Comparison of ENCODE assay signal across 8 cellular contexts in the genomic region with DNA sequence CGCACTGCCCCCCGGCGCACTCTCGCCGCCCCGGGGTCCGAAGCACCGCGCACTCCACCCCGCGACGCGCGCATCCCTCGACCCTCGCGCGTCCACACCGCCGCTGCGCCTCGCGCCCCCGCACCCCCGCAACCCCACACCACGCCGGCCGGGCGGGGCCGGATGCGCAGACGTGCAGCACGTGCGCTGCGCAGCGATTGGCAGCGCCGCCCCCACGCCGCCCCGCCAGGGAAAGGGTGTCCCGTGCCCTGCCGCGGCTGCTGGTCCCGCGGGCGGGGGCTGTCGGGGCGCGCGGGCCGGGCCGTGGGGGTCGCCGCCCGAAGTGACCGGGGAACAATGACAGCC. TPM values are rescaled to one million over a fixed set of nuclear protein-coding genes. Genes with fewer than 3 reads are reported as not detected.
DNase-seq lines count a peak whose midpoint lies in the region; ATAC-seq, FAIRE-seq and TF ChIP-seq lines count a peak whose summit lies in the region.

No MANE protein-coding gene starts in this region.

- ATAC-seq in GM18498 (IDR thresholded peaks at IDR 0.05; ENCODE audit: unreplicated experiment) (peak; percentile 52), HG02938 (IDR thresholded peaks at IDR 0.05; ENCODE audit: unreplicated experiment) (no peak)

- no peak for FAIRE-seq in small intestine (lab: Jason Lieb, UNC)

- no peak for TF ChIP-seq CTCF in right atrium auricular region (IDR thresholded peaks at IDR 0.05)

- no peak for DNase-seq in NT2/D1 (ENCODE audit: low read depth, low spot score)
- peak; percentile 56 for DNase-seq in activated gamma-delta T cell treated with anti-CD3 and anti-CD28 coated beads, Interleukin-2, amount 50 U/mL, for 16 hours (ENCODE audit: low read depth)
- no peak for DNase-seq in right atrium auricular region (ENCODE audit: low spot score)
- DNase-seq in small intestine, result peak; percentile 77
- DNase-seq in superior temporal gyrus (ENCODE audit: extremely low spot score), result no peak
- no peak for DNase-seq in ecto neural progenitor cell (ENCODE audit: low spot score)

- no peaks in the 10 kb centered on the region for H3K4me1 ChIP-seq in NT2/D1 (ENCODE audit: insufficient read depth, insufficient read length)
- H3K4me1 ChIP-seq in right atrium auricular region, result peaks cover 0 to 26% of the 10 kb centered on the region in 2 donors
- H3K4me1 ChIP-seq in small intestine (ENCODE audit: control insufficient read depth in 2 of 2, insufficient read depth in 1 of 2, low read depth in 1 of 2, low read length in 1 of 2), result peaks cover 0 to 7% of the 10 kb centered on the region in 2 donors

- H3K27ac ChIP-seq in right atrium auricular region (peak overlapping the region in 1 of 2 donors; percentile 11), small intestine (ENCODE audit: low read depth in 1 of 2, low read length in 1 of 2) (peak overlapping the region; percentile 98)

- H3K27me3 ChIP-seq in NT2/D1 (ENCODE audit: insufficient read depth, insufficient read length) (peaks cover 40% of the 10 kb centered on the region), right atrium auricular region (no peaks in the 10 kb centered on the region), small intestine (ENCODE audit: control insufficient read depth in 2 of 2, insufficient read depth in 2 of 2, low read length in 2 of 2) (no peaks in the 10 kb centered on the region)

- peak overlapping the region; percentile 67 for H3K9ac ChIP-seq in NT2/D1 (ENCODE audit: insufficient read length, low read depth)

- peak overlapping the region; percentile 47 for H3K4me3 ChIP-seq in NT2/D1 (ENCODE audit: insufficient read length, low read depth)
- peak overlapping the region; percentile 46 to 59 for H3K4me3 ChIP-seq in right atrium auricular region
- peak overlapping the region; percentile 56 to 72 for H3K4me3 ChIP-seq in small intestine (ENCODE audit: low read depth in 1 of 2, low read length in 2 of 2)

- H3K9me3 ChIP-seq in NT2/D1 (ENCODE audit: insufficient read depth, low read length), result no peaks in the 10 kb centered on the region
- H3K9me3 ChIP-seq in right atrium auricular region, result no peaks in the 10 kb centered on the region
- no peaks in the 10 kb centered on the region for H3K9me3 ChIP-seq in small intestine (ENCODE audit: control insufficient read depth, low read depth)

- H3K36me3 ChIP-seq in NT2/D1 (ENCODE audit: insufficient read depth, insufficient read length, low read length) (no peaks in the 10 kb centered on the region), right atrium auricular region (no peaks in the 10 kb centered on the region), small intestine (ENCODE audit: control insufficient read depth in 2 of 2, insufficient read depth in 2 of 2, low read length in 2 of 2) (no peaks in the 10 kb centered on the region)

- WGBS in small intestine, 3 donors, result 0 to 1% (median 1%) methylated on average over 47 to 57 of the region's 57 CpGs

RNA-seq across cellular contexts. Expression of gene KDM7A, which starts 53.7 kb away (rescaled TPM):
- total RNA-seq in right atrium auricular region, result 10 to 100 TPM; 12.8 to 15.4 TPM
- 1 to 10 TPM; 6.2 to 9.2 (median 6.5) TPM for polyA plus RNA-seq in small intestine

Comparison
In these comparisons a context has a peak if more than half of its experiments do, and no peak if none do; other contexts are left out.
1. DNase-seq: peak in activated gamma-delta T cell treated with anti-CD3 and anti-CD28 coated beads, Interleukin-2, amount 50 U/mL, for 16 hours (single experiment) and small intestine (single experiment); none in NT2/D1 (single experiment), right atrium auricular region (single experiment), superior temporal gyrus (single experiment) and ecto neural progenitor cell (single experiment).
2. Peak in every context shown above with its lines, with median percentiles within 50 percentile points of each other: H3K4me3 ChIP-seq.